ENCODE assay signal across 8 cellular contexts in the genomic region with DNA sequence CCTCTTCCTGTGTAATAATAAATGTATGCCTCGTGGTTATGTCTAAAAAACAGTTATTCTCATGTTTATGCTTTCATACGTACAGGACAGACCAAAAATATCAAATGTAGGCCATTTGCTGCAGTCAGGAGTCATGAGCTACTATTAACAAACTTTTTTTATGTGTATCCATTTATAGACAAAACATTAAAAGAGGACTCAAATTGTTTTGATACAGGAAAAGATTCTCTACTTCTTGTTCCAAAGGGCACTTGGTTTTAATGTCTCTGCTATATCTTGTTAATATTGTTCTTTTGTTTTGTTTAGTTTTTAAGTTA.
DNase-seq lines count a peak whose midpoint lies in the region; ATAC-seq and TF ChIP-seq lines count a peak whose summit lies in the region.

No MANE protein-coding gene starts in this region.

- DNase-seq in CD8-positive, alpha-beta T cell, result no peak
- DNase-seq in body of pancreas (no peak), left colon (no peak), NCI-H1105 treated with DMSO at 0.1 percent for 48 hours (lab: John Stamatoyannopoulos, UW) (no peak), NCI-H1417 (lab: John Stamatoyannopoulos, UW) (no peak)
- peak in 1 of 10 donors; percentile 22 for DNase-seq in naive thymus-derived CD8-positive, alpha-beta T cell

- peak overlapping the region; percentile 85 for H3K27ac Mint-ChIP-seq in CD8-positive, alpha-beta T cell
- peak overlapping the region in 2 of 3 donors; percentile 29 to 33 for H3K27ac Mint-ChIP-seq in IgD-negative memory B cell
- H3K27ac Mint-ChIP-seq in naive thymus-derived CD8-positive, alpha-beta T cell, result peak overlapping the region in 8 of 10 donors; percentile 9 to 90 (median 59)

- H3K4me3 Mint-ChIP-seq in CD8-positive, alpha-beta T cell, result peak overlapping the region; percentile 42
- peak overlapping the region in 2 of 4 donors; percentile 3 to 81 for H3K4me3 Mint-ChIP-seq in IgD-negative memory B cell
- peak overlapping the region in 8 of 10 donors; percentile 15 to 64 (median 46) for H3K4me3 Mint-ChIP-seq in naive thymus-derived CD8-positive, alpha-beta T cell

- ATAC-seq in CD8-positive, alpha-beta T cell, result no peak
- no peak for ATAC-seq in body of pancreas
- ATAC-seq in naive thymus-derived CD8-positive, alpha-beta T cell, result peak in 1 of 2 donors; percentile 53
- ATAC-seq in left colon, result no peak
- ATAC-seq in GM19463 (IDR thresholded peaks at IDR 0.05; ENCODE audit: unreplicated experiment), result no peak

- POLR2A ChIA-PET in CD8-positive, alpha-beta T cell (lab: Charles Lee), result interaction anchor here (1.0 kb wide), 1 partner anchor 8 kb away, joined by 3 read pairs; no protein-coding TSS in a partner anchor
- POLR2A ChIA-PET in naive thymus-derived CD8-positive, alpha-beta T cell (lab: Charles Lee), result no interaction called here

- no peak for TF ChIP-seq POLR2A in body of pancreas (IDR thresholded peaks at IDR 0.05)

- H3K36me3 Mint-ChIP-seq in CD8-positive, alpha-beta T cell, result no peaks in the 10 kb centered on the region
- H3K36me3 Mint-ChIP-seq in IgD-negative memory B cell, result no peaks in the 10 kb centered on the region
- H3K36me3 Mint-ChIP-seq in naive thymus-derived CD8-positive, alpha-beta T cell, result no peaks in the 10 kb centered on the region

- no peaks in the 10 kb centered on the region for H3K9me3 ChIP-seq in CD8-positive, alpha-beta T cell (ENCODE audit: low read length)
- no peaks in the 10 kb centered on the region for H3K9me3 ChIP-seq in body of pancreas

- TF ChIP-seq CTCF in CD8-positive, alpha-beta T cell (IDR thresholded peaks at IDR 0.05), result no peak
- no peak for TF ChIP-seq CTCF in body of pancreas (IDR thresholded peaks at IDR 0.05)

- intact Hi-C loops in CD8-positive, alpha-beta T cell (cut with DNase I, micrococcal nuclease), result no loop called here
- intact Hi-C loops in body of pancreas (cut with DNase I) (no loop called here), left colon (cut with DNase I, micrococcal nuclease) (no loop called here)

- no peaks in the 10 kb centered on the region for H3K27me3 ChIP-seq in CD8-positive, alpha-beta T cell (ENCODE audit: insufficient read depth, low read length)
- no peaks in the 10 kb centered on the region for H3K27me3 ChIP-seq in body of pancreas

- 30 to 32% methylated on average over 2 of the region's 2 CpGs for WGBS in body of pancreas, 2 donors

- H3K4me3 ChIP-seq in CD8-positive, alpha-beta T cell (ENCODE audit: low read depth, low read length), result no peak overlapping the region
- H3K4me3 ChIP-seq in body of pancreas, result no peak overlapping the region

- peaks cover 25% of the 10 kb centered on the region for H3K4me1 ChIP-seq in CD8-positive, alpha-beta T cell (ENCODE audit: insufficient read depth, low read length)
- peaks cover 12% of the 10 kb centered on the region for H3K4me1 ChIP-seq in body of pancreas

- H3K36me3 ChIP-seq in CD8-positive, alpha-beta T cell (ENCODE audit: insufficient read depth, low read length), result no peaks in the 10 kb centered on the region
- no peaks in the 10 kb centered on the region for H3K36me3 ChIP-seq in body of pancreas (replicated peaks in 1 of 2; ENCODE audit: insufficient read depth in 1 of 2, low read depth in 2 of 2)

- no peaks in the 10 kb centered on the region for H3K9me3 Mint-ChIP-seq in CD8-positive, alpha-beta T cell
- H3K9me3 Mint-ChIP-seq in IgD-negative memory B cell, result no peaks in the 10 kb centered on the region
- H3K9me3 Mint-ChIP-seq in naive thymus-derived CD8-positive, alpha-beta T cell, result no peaks in the 10 kb centered on the region

- peaks cover 56% of the 10 kb centered on the region for H3K4me1 Mint-ChIP-seq in CD8-positive, alpha-beta T cell (ENCODE audit: low read depth)
- peaks cover 42 to 70% (median 51%) of the 10 kb centered on the region in 3 donors for H3K4me1 Mint-ChIP-seq in IgD-negative memory B cell
- H3K4me1 Mint-ChIP-seq in naive thymus-derived CD8-positive, alpha-beta T cell, result peaks cover 20 to 62% (median 43%) of the 10 kb centered on the region in 4 donors

- no peak overlapping the region for H3K27ac ChIP-seq in CD8-positive, alpha-beta T cell (ENCODE audit: low read depth, low read length)
- peak overlapping the region in 3 of 4 donors; percentile 19 to 78 (median 50) for H3K27ac ChIP-seq in body of pancreas

- CTCF ChIA-PET in CD8-positive, alpha-beta T cell (lab: Charles Lee), result no interaction called here

- no peaks in the 10 kb centered on the region for H3K27me3 Mint-ChIP-seq in CD8-positive, alpha-beta T cell (ENCODE audit: low read depth)
- no peaks in the 10 kb centered on the region for H3K27me3 Mint-ChIP-seq in IgD-negative memory B cell
- H3K27me3 Mint-ChIP-seq in naive thymus-derived CD8-positive, alpha-beta T cell, result no peaks in the 10 kb centered on the region

Comparison
In these comparisons a context has a peak if more than half of its experiments do, and no peak if none do; other contexts are left out.
1. H3K27ac Mint-ChIP-seq: peak in every context shown above with its lines; median percentile 85 in CD8-positive, alpha-beta T cell; 59 in naive thymus-derived CD8-positive, alpha-beta T cell; 31 in IgD-negative memory B cell.